ENCODE assay signal across 8 cellular contexts in the genomic region with DNA sequence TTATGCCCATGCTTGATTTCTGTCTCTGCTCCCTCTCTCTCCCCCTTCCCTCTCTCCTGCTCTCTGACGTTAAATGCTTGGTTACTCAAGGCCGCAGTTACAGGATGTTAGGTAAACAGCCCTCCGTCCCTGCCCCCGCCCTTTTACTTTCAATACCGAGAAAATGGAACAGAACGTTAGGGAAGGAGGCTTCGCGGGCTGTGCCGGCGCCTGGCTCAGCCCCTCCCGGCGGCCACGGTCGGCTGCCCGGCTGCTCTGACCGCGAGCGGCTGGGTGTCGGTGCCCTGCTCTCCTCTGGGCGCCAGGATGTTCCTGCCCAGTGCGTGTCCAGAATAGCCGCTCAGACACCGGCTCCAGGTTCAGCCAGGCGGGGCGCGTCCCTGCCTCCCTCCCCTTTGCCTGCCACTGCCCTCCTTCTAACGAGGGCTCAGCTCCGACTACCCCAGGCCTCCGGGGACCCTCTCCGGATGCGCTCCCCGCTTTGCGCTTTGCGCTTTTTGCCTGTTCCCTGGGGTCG.
A peak's percentile ranks its signal among the peaks of the same experiment; 100 is the strongest.
DNase-seq lines count a peak whose midpoint lies in the region; ATAC-seq and TF ChIP-seq lines count a peak whose summit lies in the region.

No MANE protein-coding gene starts in this region.

- H3K9me3 ChIP-seq in iPS-18a (ENCODE audit: control insufficient read depth, low read depth, low read length), result no peaks in the 10 kb centered on the region

- no peak overlapping the region for H3K4me3 Mint-ChIP-seq in activated naive CD8-positive, alpha-beta T cell treated with anti-CD3 and anti-CD28 coated beads, Interleukin-2, amount 50 U/mL, for 24 hours

- no peak overlapping the region for H3K27ac ChIP-seq in iPS-18a (ENCODE audit: low read length)

- peak overlapping the region; percentile 18 for H3K9ac ChIP-seq in iPS-18a (ENCODE audit: low read length)

- H3K27me3 ChIP-seq in iPS-18a (ENCODE audit: control insufficient read depth, insufficient read depth, low read length), result peaks cover 14% of the 10 kb centered on the region

- no peaks in the 10 kb centered on the region for H3K4me1 ChIP-seq in iPS-18a (ENCODE audit: control insufficient read depth, low read depth, low read length)

- peak; percentile 92 for ATAC-seq in GM21825 (IDR thresholded peaks at IDR 0.05; ENCODE audit: unreplicated experiment)
- ATAC-seq in activated naive CD8-positive, alpha-beta T cell treated with anti-CD3 and anti-CD28 coated beads, Interleukin-2, amount 50 U/mL, for 24 hours, result peak; percentile 9
- ATAC-seq in stimulated activated naive CD8-positive, alpha-beta T cell treated with anti-CD3 and anti-CD28 coated beads, Interleukin-15, Interleukin-2, amounts not matched to agents 100 U/mL and 50 U/mL, for 24 hours, result peak; percentile 40

- no peak for TF ChIP-seq CTCF in NB4 (IDR thresholded peaks at IDR 0.05; ENCODE audit: low read depth, low read length)

- no peak for TF ChIP-seq POLR2A in NB4 (IDR thresholded peaks at IDR 0.05; ENCODE audit: extremely low read depth, insufficient read length)

- H3K27ac Mint-ChIP-seq in activated naive CD8-positive, alpha-beta T cell treated with anti-CD3 and anti-CD28 coated beads, Interleukin-2, amount 50 U/mL, for 24 hours, result no peak overlapping the region

- peaks cover 28% of the 10 kb centered on the region for H3K27me3 Mint-ChIP-seq in activated naive CD8-positive, alpha-beta T cell treated with anti-CD3 and anti-CD28 coated beads, Interleukin-2, amount 50 U/mL, for 24 hours

- H3K9me3 Mint-ChIP-seq in activated naive CD8-positive, alpha-beta T cell treated with anti-CD3 and anti-CD28 coated beads, Interleukin-2, amount 50 U/mL, for 24 hours, result no peaks in the 10 kb centered on the region

- DNase-seq in NCI-H524 (lab: John Stamatoyannopoulos, UW) (peak; percentile 4 to 20), NCI-H524 treated with DMSO at 0.1 percent for 48 hours (lab: John Stamatoyannopoulos, UW) (no peak), NB4 (ENCODE audit: low read depth) (peak; percentile 75), medulla oblongata (ENCODE audit: extremely low spot score) (no peak)
- DNase-seq in activated naive CD8-positive, alpha-beta T cell treated with anti-CD3 and anti-CD28 coated beads, Interleukin-2, amount 50 U/mL, for 24 hours, result no peak
- no peak for DNase-seq in stimulated activated naive CD8-positive, alpha-beta T cell treated with anti-CD3 and anti-CD28 coated beads, Interleukin-15, Interleukin-2, amounts not matched to agents 100 U/mL and 50 U/mL, for 24 hours

- peak overlapping the region; percentile 23 for H3K4me3 ChIP-seq in NB4 (ENCODE audit: low read depth, low read length)
- H3K4me3 ChIP-seq in iPS-18a (ENCODE audit: low read length), result peak overlapping the region; percentile 52

- peaks cover 3% of the 10 kb centered on the region for H3K4me1 Mint-ChIP-seq in activated naive CD8-positive, alpha-beta T cell treated with anti-CD3 and anti-CD28 coated beads, Interleukin-2, amount 50 U/mL, for 24 hours

- H3K36me3 ChIP-seq in iPS-18a (ENCODE audit: control insufficient read depth, low read depth, low read length), result no peaks in the 10 kb centered on the region

- no peaks in the 10 kb centered on the region for H3K36me3 Mint-ChIP-seq in activated naive CD8-positive, alpha-beta T cell treated with anti-CD3 and anti-CD28 coated beads, Interleukin-2, amount 50 U/mL, for 24 hours (ENCODE audit: low read depth)

Comparison
In these comparisons a context has a peak if more than half of its experiments do, and no peak if none do; other contexts are left out.
1. DNase-seq: peak in NCI-H524 (2 of 2) and NB4 (single experiment); none in NCI-H524 treated with DMSO at 0.1 percent for 48 hours (single experiment), activated naive CD8-positive, alpha-beta T cell treated with anti-CD3 and anti-CD28 coated beads, Interleukin-2, amount 50 U/mL, for 24 hours (single experiment), stimulated activated naive CD8-positive, alpha-beta T cell treated with anti-CD3 and anti-CD28 coated beads, Interleukin-15, Interleukin-2, amounts not matched to agents 100 U/mL and 50 U/mL, for 24 hours (single experiment) and medulla oblongata (single experiment).
2. ATAC-seq: peak in every context shown above with its lines; median percentile 92 in GM21825; 40 in stimulated activated naive CD8-positive, alpha-beta T cell treated with anti-CD3 and anti-CD28 coated beads, Interleukin-15, Interleukin-2, amounts not matched to agents 100 U/mL and 50 U/mL, for 24 hours; 9 in activated naive CD8-positive, alpha-beta T cell treated with anti-CD3 and anti-CD28 coated beads, Interleukin-2, amount 50 U/mL, for 24 hours.